ENCODE assay signal across 8 cellular contexts in genomic region chr1:36306902-36307456, GRCh38. TPM values are rescaled to one million over a fixed set of nuclear protein-coding genes. Genes with fewer than 3 reads are reported as not detected.
DNase-seq lines count a peak whose midpoint lies in the region; ATAC-seq, FAIRE-seq and TF ChIP-seq lines count a peak whose summit lies in the region.

No MANE protein-coding gene starts in this region.

- TF ChIP-seq POLR2A in GM12878 (IDR thresholded peaks at IDR 0.05; ENCODE audit: low read depth, low read length) = peak; percentile 98

- peak overlapping the region; percentile 65 for H3K9ac ChIP-seq in GM12878 (ENCODE audit: control insufficient read depth, insufficient read depth, low read length)

- SMC1A ChIA-PET in GM12878 (lab: Charles Lee; ENCODE audit: uncharacterized antibody, unreplicated experiment) = interaction anchor here (0.6 to 1.8 kb wide), 7 partner anchors 9 to 157 kb away, joined by 3 to 6 read pairs (median 3); partner anchors contain the start of gene LSM10

- POLR2A ChIA-PET in GM12878 (lab: Charles Lee) = interaction anchor here (0.5 to 2.0 kb wide), 18 partner anchors 9 to 157 kb away, joined by 3 to 9 read pairs (median 4); partner anchors contain the start of genes EVA1B, LSM10, STK40 and THRAP3

- intact Hi-C loops in GM12878 (cut with micrococcal nuclease; ENCODE audit: unreplicated experiment) = no loop called here

- peak; percentile 99 for ATAC-seq in GM18498 (IDR thresholded peaks at IDR 0.05; ENCODE audit: unreplicated experiment)
- ATAC-seq in HG02884 (IDR thresholded peaks at IDR 0.05; ENCODE audit: unreplicated experiment) = peak; percentile 98
- ATAC-seq in GM12878 = peak; percentile 99

- peak overlapping the region; percentile 95 for H3K4me2 ChIP-seq in GM12878 (ENCODE audit: control insufficient read depth, insufficient read depth)

- peak overlapping the region; percentile 79 for H2AFZ ChIP-seq in GM12878 (ENCODE audit: control insufficient read depth, low read depth, low read length)

- DNase-seq in NCI-H187 (lab: John Stamatoyannopoulos, UW) (peak; percentile 72 to 86), T1000 (lab: John Stamatoyannopoulos, UW) (peak; percentile 93), GM12878 (ENCODE audit: low read depth, low spot score) (peak; percentile 80), iPS DF 6.9 (ENCODE audit: low read depth, low spot score) (peak; percentile 88), skeletal muscle cell (ENCODE audit: low read depth) (peak; percentile 72), KG1 (lab: John Stamatoyannopoulos, UW) (no peak)

- no peaks in the 10 kb centered on the region for H4K20me1 ChIP-seq in GM12878 (ENCODE audit: control insufficient read depth, insufficient read depth)

- no peak for TF ChIP-seq RAD21 in GM12878 (IDR thresholded peaks at IDR 0.05; ENCODE audit: insufficient read depth, low read depth, low read length)

- peak overlapping the region; percentile 46 for H3K27ac ChIP-seq in GM12878 (ENCODE audit: control insufficient read depth, insufficient read depth)
- H3K27ac ChIP-seq in iPS DF 6.9 (ENCODE audit: low read length) = no peak overlapping the region

- CTCF ChIA-PET in GM12878 (lab: Yijun Ruan, JAX) = interaction anchor here (0.7 to 4.0 kb wide), 10 partner anchors 9 to 157 kb away, joined by 3 to 24 read pairs (median 6); partner anchors contain the start of genes EVA1B and TRAPPC3

- H3K79me2 ChIP-seq in GM12878 (ENCODE audit: control insufficient read depth, insufficient read depth, low read length) = peaks cover 9% of the 10 kb centered on the region

- H3K27me3 ChIP-seq in GM12878 (replicated peaks in 1 of 2; ENCODE audit: control insufficient read depth in 2 of 2, insufficient read depth in 2 of 2, low read length in 1 of 2) = no peaks in the 10 kb centered on the region
- no peaks in the 10 kb centered on the region for H3K27me3 ChIP-seq in iPS DF 6.9 (ENCODE audit: control insufficient read depth, insufficient read depth, low read length)

- H3K4me3 ChIP-seq in GM12878 (peak overlapping the region; percentile 95), iPS DF 6.9 (ENCODE audit: low read length) (peak overlapping the region; percentile 51; the same call in 1 of the 2 replicates), skeletal muscle cell (ENCODE audit: low read depth, low read length) (peak overlapping the region; percentile 63)

- FAIRE-seq in GM12878 (lab: Jason Lieb, UNC) = peak; percentile 95

- H3K9me3 ChIP-seq in GM12878 (replicated peaks; ENCODE audit: control insufficient read depth, insufficient read depth, low read length) (no peaks in the 10 kb centered on the region), iPS DF 6.9 (ENCODE audit: control insufficient read depth, insufficient read depth, low read length) (no peaks in the 10 kb centered on the region)

- RAD21 ChIA-PET in GM12878 (lab: Charles Lee; ENCODE audit: unreplicated experiment) = interaction anchor here (0.8 to 1.9 kb wide), 9 partner anchors 17 to 172 kb away, joined by 3 to 15 read pairs (median 4); partner anchors contain the start of genes EVA1B, MRPS15, THRAP3 and TRAPPC3

- TF ChIP-seq EP300 in GM12878 (IDR thresholded peaks at IDR 0.05; ENCODE audit: borderline replicate concordance in 1 of 2, control insufficient read depth in 1 of 2, low read depth in 2 of 2, low read length in 2 of 2) = no peak

- H3K4me1 ChIP-seq in GM12878 (ENCODE audit: control insufficient read depth, insufficient read depth, low read length) = peaks cover 27% of the 10 kb centered on the region
- H3K4me1 ChIP-seq in iPS DF 6.9 (ENCODE audit: control insufficient read depth, insufficient read depth, low read length) = peaks cover 2% of the 10 kb centered on the region; the same call in 1 of the 2 replicates

- TF ChIP-seq CTCF in GM12878 (IDR thresholded peaks at IDR 0.05 in 2 of 3, conservative IDR thresholded peaks at IDR 0.05 in 1 of 3; ENCODE audit: control insufficient read depth in 2 of 3, extremely low read depth in 1 of 3, insufficient read depth in 1 of 3, low read depth in 3 of 3, low read length in 3 of 3) = no peak

- WGBS in GM12878 (ENCODE audit: insufficient coverage, insufficient replicate concordance, low lambda C conversion rate, missing lambda C conversion rate) = under 1% methylated on average over 43 of the region's 46 CpGs
- no CpG with 5 or more reads among the region's 46 CpGs for WGBS in iPS DF 6.9 (ENCODE audit: insufficient coverage, insufficient read length)

- in situ Hi-C loops in GM12878 (cut with MboI) = no loop called here

- H3K36me3 ChIP-seq in GM12878 (ENCODE audit: control insufficient read depth in 2 of 2, insufficient read depth in 2 of 2, low read length in 1 of 2) (peaks cover 13 to 15% of the 10 kb centered on the region in 2 experiments), iPS DF 6.9 (ENCODE audit: control insufficient read depth, insufficient read depth, low read length) (peaks cover 10% of the 10 kb centered on the region; the same call in 1 of the 2 replicates)

- no TSS peak for BruUV-seq in GM12878 (replicated peaks; lab: Mats Ljungman, UMichigan)

TF ChIP-seq in GM12878, 131 proteins besides CTCF, POLR2A, EP300 and RAD21 (continues in another document):
- TF ChIP-seq RELB (IDR thresholded peaks at IDR 0.05; ENCODE audit: low read depth) = peak; percentile 38; the same call in 1 of the 2 replicates
- TF ChIP-seq TAF1 (IDR thresholded peaks at IDR 0.05; ENCODE audit: borderline replicate concordance, low read depth, low read length) = peak; percentile 60; the same call in 1 of the 2 replicates
- peak; percentile 85 for TF ChIP-seq NBN (IDR thresholded peaks at IDR 0.05)
- no peak for TF ChIP-seq ZSCAN29 (IDR thresholded peaks at IDR 0.05)
- no peak for TF ChIP-seq CBX5 (IDR thresholded peaks at IDR 0.05; ENCODE audit: low read depth)
- no peak for TF ChIP-seq E2F4 (IDR thresholded peaks at IDR 0.05; ENCODE audit: low read depth, low read length)
- no peak for TF ChIP-seq ZNF384 (IDR thresholded peaks at IDR 0.05; ENCODE audit: borderline replicate concordance, low read depth, low read length)
- peak; percentile 77 for TF ChIP-seq CHD2 (IDR thresholded peaks at IDR 0.05; ENCODE audit: borderline replicate concordance, low read depth, low read length)

RNA-seq across cellular contexts. Expression of gene SH3D21, which starts 0.8 kb away (rescaled TPM):
- total RNA-seq in GM12878 (2013; cell fraction: nucleolus; rRNA removed) = 31.8 and 32.6 TPM in 2 replicates
- 1.9 and 3.2 TPM in 2 replicates for total RNA-seq in GM12878 (2014; rRNA removed)
- total RNA-seq in GM12878 (2014; rRNA removed; fragmentation: Illumina TruSeq; extraction: Trizol) = 2.1 and 2.4 TPM in 2 replicates
- 4.9 and 5.5 TPM in 2 replicates for total RNA-seq in GM12878 (2021)
- polyA plus RNA-seq in GM12878 (2011; ENCODE audit: low read depth) = 17.9 TPM
- 2.1 and 2.5 TPM in 2 replicates for polyA plus RNA-seq in GM12878 (2011; rRNA removed)
- 1.9 and 2.3 TPM in 2 replicates for polyA plus RNA-seq in GM12878 (2011; cell fraction: cytosol; rRNA removed)
- polyA plus RNA-seq in GM12878 (2011; cell fraction: nucleus; rRNA removed) = 24.3 and 33.9 TPM in 2 replicates
- 17.2 and 21.1 TPM in 2 replicates for polyA plus RNA-seq in GM12878 (2012)
- polyA plus RNA-seq in GM12878 (2014; fragmentation: Illumina TruSeq; extraction: Trizol) = 2.3 and 5.1 TPM in 2 replicates
- under 1 TPM; 0.06 to 0.11 TPM for polyA plus RNA-seq in GM12878 (2014; fragmentation: Nextera tagmentation; extraction: Ambion mirVana)
- 5.7 and 5.9 TPM in 2 replicates for polyA plus RNA-seq in GM12878 (2014; rRNA removed)
- polyA plus RNA-seq in GM12878 (2016; fragmentation: Nextera tagmentation; extraction: Ambion mirVana) = 1 to 10 TPM in 1 of 2 experiments, under 1 TPM in 1; 0.19 to 2.1 TPM
- 0.88 and 4.3 TPM in 2 replicates for polyA minus RNA-seq in GM12878 (2011; rRNA and poly(A)+ RNA removed)
- polyA minus RNA-seq in GM12878 (2011; cell fraction: cytosol; rRNA and poly(A)+ RNA removed) = 0.62 and 1.7 TPM in 2 replicates
- 4.8 and 7.2 TPM in 2 replicates for polyA minus RNA-seq in GM12878 (2011; cell fraction: nucleus; rRNA and poly(A)+ RNA removed)

RNA-seq across cellular contexts. Expression of gene EVA1B, which starts 16.5 kb away (rescaled TPM):
- 1.2 TPM in 1 of 2 replicates, not detected in the other for total RNA-seq in GM12878 (2013; cell fraction: nucleolus; rRNA removed)
- total RNA-seq in GM12878 (2014; rRNA removed) (6.4 and 6.9 TPM in 2 replicates), GM12878 (2014; rRNA removed; fragmentation: Illumina TruSeq; extraction: Trizol) (0.32 and 0.45 TPM in 2 replicates), GM12878 (2021) (5.3 and 6.1 TPM in 2 replicates)
- polyA plus RNA-seq in GM12878 (2011; ENCODE audit: low read depth) = 2.1 TPM
- polyA plus RNA-seq in GM12878 (2011; rRNA removed) (0.58 TPM in 1 of 2 replicates, not detected in the other), GM12878 (2014; fragmentation: Illumina TruSeq; extraction: Trizol) (not detected in 2 replicates), GM12878 (2014; fragmentation: Nextera tagmentation; extraction: Ambion mirVana) (under 1 TPM in 1 of 2 experiments, not detected in 1; 0.15 TPM), GM12878 (2014; rRNA removed) (3.4 and 6.7 TPM in 2 replicates), GM12878 (2016; fragmentation: Nextera tagmentation; extraction: Ambion mirVana) (1 to 10 TPM; 2.7 to 3.2 TPM)
- 1.5 and 2.1 TPM in 2 replicates for polyA plus RNA-seq in GM12878 (2011; cell fraction: cytosol; rRNA removed)
- 1.0 TPM in 2 replicates for polyA plus RNA-seq in GM12878 (2011; cell fraction: nucleus; rRNA removed)
- polyA plus RNA-seq in GM12878 (2012) = 9.5 and 12.8 TPM in 2 replicates
- polyA minus RNA-seq in GM12878 (2011; rRNA and poly(A)+ RNA removed) = 0.21 TPM in 1 of 2 replicates, not detected in the other
- not detected in 2 replicates for polyA minus RNA-seq in GM12878 (2011; cell fraction: cytosol; rRNA and poly(A)+ RNA removed)
- polyA minus RNA-seq in GM12878 (2011; cell fraction: nucleus; rRNA and poly(A)+ RNA removed) = not detected in 2 replicates
